ENCODE assay signal across 14 cellular contexts in the genomic region with DNA sequence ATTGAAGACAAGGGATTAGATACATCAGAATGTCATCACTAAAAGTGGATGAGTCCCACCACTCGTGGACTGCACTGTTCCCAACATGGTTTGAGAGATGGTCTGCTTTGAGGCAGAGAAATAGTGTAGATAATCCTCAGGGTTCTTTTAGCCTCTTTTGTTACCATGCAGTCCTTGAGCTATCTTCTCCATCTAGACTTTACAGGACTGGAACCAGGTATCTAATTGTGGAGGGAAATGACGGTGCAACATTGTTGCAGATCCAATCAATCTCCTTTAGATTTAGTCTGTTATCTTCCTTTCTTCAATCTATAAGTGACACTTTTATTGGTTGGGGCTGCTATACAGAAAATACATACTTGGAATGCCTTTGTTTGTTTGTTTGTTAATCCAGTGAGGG.
DNase-seq lines count a peak whose midpoint lies in the region; ATAC-seq and TF ChIP-seq lines count a peak whose summit lies in the region.
"Had no signal": no experiment of that assay in that cellular context is flagged by ENCODE, and none has a peak within 500 bp of the region (broad histone marks: within the 10 kb centered on the region; RNA-seq: fewer than 3 reads in every experiment).

No MANE protein-coding gene starts in this region.

- H3K27me3 ChIP-seq in HAP-1 (ENCODE audit: low read depth) (no peaks in the 10 kb centered on the region), mesenchymal stem cell (ENCODE audit: control insufficient read depth in 1 of 2, insufficient read depth in 1 of 2, low read length in 2 of 2) (no peaks in the 10 kb centered on the region), parathyroid adenoma (ENCODE audit: control insufficient read depth, insufficient read depth, low read length) (no peaks in the 10 kb centered on the region), left lung (no peaks in the 10 kb centered on the region)
- H3K27me3 ChIP-seq: BLaER1 treated with 17β-estradiol and CSF1 and Interleukin-3, amounts not matched to agents 10 nM and 100 nM had no signal

- no peak for TF ChIP-seq CTCF in parathyroid adenoma (IDR thresholded peaks at IDR 0.05)
- no peak for TF ChIP-seq CTCF in left lung (IDR thresholded peaks at IDR 0.05)

- intact Hi-C loops in left lung (cut with DNase I), result no loop called here

- H2AFZ ChIP-seq in mesenchymal stem cell (ENCODE audit: low read depth, low read length), result peak overlapping the region; percentile 39
- H2AFZ ChIP-seq in parathyroid adenoma, result peak overlapping the region; percentile 17

- H3K9ac ChIP-seq in mesenchymal stem cell (ENCODE audit: low read length) (peak overlapping the region; percentile 82), parathyroid adenoma (no peak overlapping the region)
- H3K9ac ChIP-seq: BLaER1 treated with 17β-estradiol and CSF1 and Interleukin-3, amounts not matched to agents 10 nM and 100 nM had no signal

- H2BK15ac ChIP-seq in mesenchymal stem cell (ENCODE audit: low read depth, poor library complexity, severe bottlenecking), result no peak overlapping the region

- in situ Hi-C loops in HAP-1 (cut with MboI; ENCODE audit: low sequenced_read_pairs), result no loop called here

- no peak overlapping the region for H3K4ac ChIP-seq in mesenchymal stem cell (ENCODE audit: low read depth in 1 of 2, low read length in 2 of 2)

- H3K9me3 ChIP-seq in HAP-1 (no peaks in the 10 kb centered on the region), mesenchymal stem cell (ENCODE audit: control insufficient read depth, low read length) (no peaks in the 10 kb centered on the region), parathyroid adenoma (ENCODE audit: control insufficient read depth, low read length) (no peaks in the 10 kb centered on the region), left lung (no peaks in the 10 kb centered on the region)
- H3K9me3 ChIP-seq: BLaER1 treated with 17β-estradiol and CSF1 and Interleukin-3, amounts not matched to agents 10 nM and 100 nM had no signal

- no peak for ATAC-seq in left lung
- ATAC-seq: CD8-positive, alpha-beta T cell; GM23338 had no signal

- H3K36me3 ChIP-seq in HAP-1 (replicated peaks), result no peaks in the 10 kb centered on the region
- H3K36me3 ChIP-seq in mesenchymal stem cell (ENCODE audit: control insufficient read depth in 1 of 2, insufficient read depth in 2 of 2, low read depth in 1 of 2, low read length in 2 of 2), result no peaks in the 10 kb centered on the region
- no peaks in the 10 kb centered on the region for H3K36me3 ChIP-seq in parathyroid adenoma (ENCODE audit: control insufficient read depth, insufficient read depth, low read length)
- no peaks in the 10 kb centered on the region for H3K36me3 ChIP-seq in left lung
- H3K36me3 ChIP-seq: BLaER1 treated with 17β-estradiol and CSF1 and Interleukin-3, amounts not matched to agents 10 nM and 100 nM had no signal

- H3K79me1 ChIP-seq in mesenchymal stem cell (replicated peaks; ENCODE audit: low read length, poor library complexity, severe bottlenecking), result no peaks in the 10 kb centered on the region

- no peak overlapping the region for H3K14ac ChIP-seq in mesenchymal stem cell (ENCODE audit: low read length in 2 of 2)

- H3K4me1 ChIP-seq in HAP-1, result peaks cover 77% of the 10 kb centered on the region
- H3K4me1 ChIP-seq in mesenchymal stem cell (ENCODE audit: control insufficient read depth, insufficient read depth, low read depth, low read length), result no peaks in the 10 kb centered on the region
- no peaks in the 10 kb centered on the region for H3K4me1 ChIP-seq in parathyroid adenoma
- no peaks in the 10 kb centered on the region for H3K4me1 ChIP-seq in left lung
- H3K4me1 ChIP-seq: BLaER1 treated with 17β-estradiol and CSF1 and Interleukin-3, amounts not matched to agents 10 nM and 100 nM had no signal

- H3K4me3 ChIP-seq in HAP-1, result no peak overlapping the region
- no peak overlapping the region for H3K4me3 ChIP-seq in mesenchymal stem cell (ENCODE audit: insufficient read depth in 1 of 2, low read depth in 1 of 2, low read length in 2 of 2)
- no peak overlapping the region for H3K4me3 ChIP-seq in parathyroid adenoma (ENCODE audit: low read depth, low read length)
- H3K4me3 ChIP-seq in left lung, result no peak overlapping the region
- H3K4me3 ChIP-seq: BLaER1 treated with 17β-estradiol and CSF1 and Interleukin-3, amounts not matched to agents 10 nM and 100 nM; GM23338 had no signal

- H4K8ac ChIP-seq in mesenchymal stem cell (ENCODE audit: low read length), result no peak overlapping the region

- H4K91ac ChIP-seq in mesenchymal stem cell (ENCODE audit: low read length), result no peak overlapping the region

- H3K79me2 ChIP-seq in parathyroid adenoma, result no peaks in the 10 kb centered on the region

- no peak overlapping the region for H2BK5ac ChIP-seq in mesenchymal stem cell (ENCODE audit: low read depth, low read length, poor library complexity, severe bottlenecking)

- no peak overlapping the region for H2BK120ac ChIP-seq in mesenchymal stem cell (ENCODE audit: low read depth, low read length)

- 80% methylated on average over 1 of the region's 2 CpGs for WGBS in mesenchymal stem cell

- H2BK12ac ChIP-seq in mesenchymal stem cell (ENCODE audit: low read length in 2 of 2), result no peak overlapping the region

- no peak overlapping the region for H3K23ac ChIP-seq in mesenchymal stem cell (ENCODE audit: low read length in 2 of 2)

- H3K4me2 ChIP-seq in mesenchymal stem cell (ENCODE audit: low read length, poor library complexity, severe bottlenecking) (no peak overlapping the region), parathyroid adenoma (ENCODE audit: low read length) (no peak overlapping the region)
- H3K4me2 ChIP-seq: BLaER1 treated with 17β-estradiol and CSF1 and Interleukin-3, amounts not matched to agents 10 nM and 100 nM; GM23338 had no signal

- H2AK5ac ChIP-seq in mesenchymal stem cell (ENCODE audit: low read length, severe bottlenecking), result no peak overlapping the region

- no peak overlapping the region for H3K27ac ChIP-seq in mesenchymal stem cell (ENCODE audit: low read length, poor library complexity, severe bottlenecking)
- no peak overlapping the region for H3K27ac ChIP-seq in parathyroid adenoma
- no peak overlapping the region for H3K27ac ChIP-seq in left lung
- H3K27ac ChIP-seq: BLaER1 treated with 17β-estradiol and CSF1 and Interleukin-3, amounts not matched to agents 10 nM and 100 nM; HL-60 had no signal

- DNase-seq in HAP-1 (ENCODE audit: low spot score in 2 of 2), result peak; percentile 33 to 92
- no peak for DNase-seq in mesenchymal stem cell
- DNase-seq in NCI-H446 (lab: John Stamatoyannopoulos, UW), result no peak
- DNase-seq in left lung, result no peak
- DNase-seq in NCI-H2107 treated with DMSO at 0.1 percent for 48 hours (lab: John Stamatoyannopoulos, UW; ENCODE audit: unreplicated experiment), result no peak
- DNase-seq: Calu3; CD8-positive, alpha-beta T cell; DMS79 treated with DMSO at 0.1 percent for 48 hours; GF-D8; H7 had no signal

- H3K18ac ChIP-seq in mesenchymal stem cell (ENCODE audit: low read depth in 1 of 2, low read length in 2 of 2), result no peak overlapping the region

Comparison
In these comparisons a context has a peak if more than half of its experiments do, and no peak if none do; other contexts are left out.
1. DNase-seq: peak in HAP-1 (2 of 2); none in mesenchymal stem cell (single experiment), NCI-H446 (0 of 2), left lung (0 of 2) and NCI-H2107 treated with DMSO at 0.1 percent for 48 hours (single experiment).